ENCODE assay signal across 14 cellular contexts in genomic region chr3:123694377-123695147, GRCh38.
DNase-seq lines count a peak whose midpoint lies in the region; ATAC-seq and TF ChIP-seq lines count a peak whose summit lies in the region.
"Had no signal": no experiment of that assay in that cellular context is flagged by ENCODE, and none has a peak within 500 bp of the region (broad histone marks: within the 10 kb centered on the region; RNA-seq: fewer than 3 reads in every experiment).

No MANE protein-coding gene starts in this region.

- in situ Hi-C loops in transverse colon (cut with MboI; ENCODE audit: low pct_ligation_motif_present in 1 of 4, low pct_unique_long_range_greater_than_20kb in 1 of 4, low sequenced_read_pairs in 3 of 4) (no loop called here), GM13976 (cut with MboI; ENCODE audit: low sequenced_read_pairs, unreplicated experiment) (no loop called here)

- H3K27ac ChIP-seq in esophagus squamous epithelium (peak overlapping the region; percentile 54 to 88 (median 80)), transverse colon (peak overlapping the region; percentile 81 to 89 (median 86))

- POLR2A ChIA-PET in WTC11 (lab: Charles Lee), result no interaction called here

- peak overlapping the region in 2 of 4 donors; percentile 52 to 67 for H3K4me3 ChIP-seq in esophagus squamous epithelium
- H3K4me3 ChIP-seq in transverse colon, result peak overlapping the region in 1 of 4 donors; percentile 6

- peaks cover 27% of the 10 kb centered on the region for H3K4me1 Mint-ChIP-seq in WTC11
- H3K4me1 Mint-ChIP-seq in nephron progenitor cell, result peaks cover 100% of the 10 kb centered on the region
- peaks cover 15 to 18% of the 10 kb centered on the region in 2 donors for H3K4me1 Mint-ChIP-seq in stimulated activated naive B cell treated with anti-CD40 and anti-IgM and Interleukin-4, amounts not matched to agents 10 μg/mL and 1 μg/mL and 100 μg/mL, for 72 hours
- H3K4me1 Mint-ChIP-seq: activated naive CD8-positive, alpha-beta T cell treated with anti-CD3 and anti-CD28 coated beads, Interleukin-2, amount 50 U/mL, for 24 hours; natural killer cell had no signal

- H3K4me3 Mint-ChIP-seq in WTC11, result no peak overlapping the region
- peak overlapping the region; percentile 28 for H3K4me3 Mint-ChIP-seq in nephron progenitor cell
- no peak overlapping the region for H3K4me3 Mint-ChIP-seq in stimulated activated naive B cell treated with anti-CD40 and anti-IgM and Interleukin-4, amounts not matched to agents 10 μg/mL and 1 μg/mL and 100 μg/mL, for 72 hours
- H3K4me3 Mint-ChIP-seq: activated naive CD8-positive, alpha-beta T cell treated with anti-CD3 and anti-CD28 coated beads, Interleukin-2, amount 50 U/mL, for 24 hours; effector memory CD8-positive, alpha-beta T cell; natural killer cell had no signal

- CTCF ChIA-PET in WTC11 (lab: Charles Lee), result interaction anchor here (1.1 to 7.3 kb wide), 6 partner anchors 18 to 56 kb away, joined by 3 to 62 read pairs (median 14); no protein-coding TSS in a partner anchor

- intact Hi-C loops in esophagus squamous epithelium (cut with DNase I), result no loop called here
- intact Hi-C loops in transverse colon (cut with DNase I; ENCODE audit: low total_unique reads), result no loop called here

- TF ChIP-seq CTCF in WTC11 (IDR thresholded peaks at IDR 0.05) (no peak), esophagus squamous epithelium (IDR thresholded peaks at IDR 0.05) (no peak), nephron progenitor cell (IDR thresholded peaks at IDR 0.05) (no peak), transverse colon (IDR thresholded peaks at IDR 0.05) (no peak), GM13976 (IDR thresholded peaks at IDR 0.05; ENCODE audit: borderline replicate concordance, control extremely low read depth, extremely low read depth, insufficient read depth, missing control alignments) (no peak)

- ATAC-seq in WTC11, result peak; percentile 20
- no peak for ATAC-seq in stimulated activated naive B cell treated with anti-CD40 and anti-IgM and Interleukin-4, amounts not matched to agents 10 μg/mL and 1 μg/mL and 100 μg/mL, for 72 hours (replicated peaks)
- ATAC-seq: activated naive CD8-positive, alpha-beta T cell treated with anti-CD3 and anti-CD28 coated beads, Interleukin-2, amount 50 U/mL, for 24 hours; effector memory CD8-positive, alpha-beta T cell; natural killer cell had no signal

- no peak for TF ChIP-seq EP300 in transverse colon (IDR thresholded peaks at IDR 0.05; ENCODE audit: low read depth)

- peaks cover 0 to 7% (median 0%) of the 10 kb centered on the region in 3 donors for H3K36me3 ChIP-seq in esophagus squamous epithelium
- no peaks in the 10 kb centered on the region for H3K36me3 ChIP-seq in transverse colon

- no peaks in the 10 kb centered on the region for H3K9me3 Mint-ChIP-seq in WTC11
- H3K9me3 Mint-ChIP-seq in nephron progenitor cell, result no peaks in the 10 kb centered on the region
- H3K9me3 Mint-ChIP-seq in stimulated activated naive B cell treated with anti-CD40 and anti-IgM and Interleukin-4, amounts not matched to agents 10 μg/mL and 1 μg/mL and 100 μg/mL, for 72 hours, result no peaks in the 10 kb centered on the region
- H3K9me3 Mint-ChIP-seq: activated naive CD8-positive, alpha-beta T cell treated with anti-CD3 and anti-CD28 coated beads, Interleukin-2, amount 50 U/mL, for 24 hours; effector memory CD8-positive, alpha-beta T cell; natural killer cell had no signal

- H3K9me3 ChIP-seq in esophagus squamous epithelium (no peaks in the 10 kb centered on the region), transverse colon (no peaks in the 10 kb centered on the region)

- H3K27ac Mint-ChIP-seq in WTC11, result no peak overlapping the region
- peak overlapping the region; percentile 98 for H3K27ac Mint-ChIP-seq in nephron progenitor cell
- H3K27ac Mint-ChIP-seq in stimulated activated naive B cell treated with anti-CD40 and anti-IgM and Interleukin-4, amounts not matched to agents 10 μg/mL and 1 μg/mL and 100 μg/mL, for 72 hours, result no peak overlapping the region
- H3K27ac Mint-ChIP-seq: activated naive CD8-positive, alpha-beta T cell treated with anti-CD3 and anti-CD28 coated beads, Interleukin-2, amount 50 U/mL, for 24 hours; effector memory CD8-positive, alpha-beta T cell; natural killer cell had no signal

- 23 to 81% methylated on average over 2 to 3 of the region's 6 CpGs for WGBS in esophagus squamous epithelium, 2 donors
- WGBS in transverse colon (ENCODE audit: low coverage in 1 of 2), 2 donors, result 54 to 58% methylated on average over 2 to 6 of the region's 6 CpGs

- H3K27me3 Mint-ChIP-seq in WTC11 (ENCODE audit: low read depth) (no peaks in the 10 kb centered on the region), nephron progenitor cell (ENCODE audit: low read depth, poor library complexity) (peaks cover 6% of the 10 kb centered on the region)
- H3K27me3 Mint-ChIP-seq in stimulated activated naive B cell treated with anti-CD40 and anti-IgM and Interleukin-4, amounts not matched to agents 10 μg/mL and 1 μg/mL and 100 μg/mL, for 72 hours, result peaks cover 0 to 4% of the 10 kb centered on the region in 2 donors

- H3K27me3 ChIP-seq in esophagus squamous epithelium, result no peaks in the 10 kb centered on the region
- H3K27me3 ChIP-seq in transverse colon, result no peaks in the 10 kb centered on the region

- H3K4me1 ChIP-seq in esophagus squamous epithelium, result peaks cover 0 to 71% (median 26%) of the 10 kb centered on the region in 3 donors
- peaks cover 17 to 57% (median 26%) of the 10 kb centered on the region in 4 donors for H3K4me1 ChIP-seq in transverse colon

- H3K36me3 Mint-ChIP-seq in WTC11, result no peaks in the 10 kb centered on the region
- no peaks in the 10 kb centered on the region for H3K36me3 Mint-ChIP-seq in nephron progenitor cell (ENCODE audit: low read depth)
- H3K36me3 Mint-ChIP-seq in stimulated activated naive B cell treated with anti-CD40 and anti-IgM and Interleukin-4, amounts not matched to agents 10 μg/mL and 1 μg/mL and 100 μg/mL, for 72 hours, result no peaks in the 10 kb centered on the region
- H3K36me3 Mint-ChIP-seq: natural killer cell had no signal

- no peak for TF ChIP-seq POLR2A in esophagus squamous epithelium (IDR thresholded peaks at IDR 0.05)
- TF ChIP-seq POLR2A in transverse colon (IDR thresholded peaks at IDR 0.05), result no peak

- DNase-seq in WTC11 (ENCODE audit: low spot score) (no peak), esophagus squamous epithelium (lab: John Stamatoyannopoulos, UW) (no peak), nephron progenitor cell (no peak), transverse colon (no peak), GM13976 (ENCODE audit: low spot score) (no peak), NCI-H2029 (lab: John Stamatoyannopoulos, UW) (no peak)
- DNase-seq in stimulated activated naive B cell treated with anti-CD40 and anti-IgM and Interleukin-4, amounts not matched to agents 10 μg/mL and 1 μg/mL and 100 μg/mL, for 72 hours, result no peak
- DNase-seq: activated CD8-positive, alpha-beta memory T cell treated with anti-CD3 and anti-CD28 coated beads, Interleukin-2, amount 50 U/mL, for 48 hours; activated naive CD8-positive, alpha-beta T cell treated with anti-CD3 and anti-CD28 coated beads, Interleukin-2, amount 50 U/mL, for 24 hours; effector memory CD8-positive, alpha-beta T cell; natural killer cell; NCI-H1105 treated with DMSO at 0.1 percent for 48 hours; NCI-H524 treated with DMSO at 0.1 percent for 48 hours; SHP77 had no signal

TF ChIP-seq in WTC11, 78 proteins besides CTCF, POLR2A, EP300 and RAD21:
- TF ChIP-seq GRHL2 (CRISPR knock-in tag; IDR thresholded peaks at IDR 0.05; ENCODE audit: insufficient replicate concordance, severe bottlenecking) (no peak), ZNF138 (CRISPR knock-in tag; conservative IDR thresholded peaks at IDR 0.05) (no peak), CREM (CRISPR knock-in tag; IDR thresholded peaks at IDR 0.05) (no peak), PREB (CRISPR knock-in tag; IDR thresholded peaks at IDR 0.05; ENCODE audit: borderline replicate concordance) (no peak), ZNF121 (CRISPR knock-in tag; IDR thresholded peaks at IDR 0.05) (no peak)
- TF ChIP-seq, protein P1, sequence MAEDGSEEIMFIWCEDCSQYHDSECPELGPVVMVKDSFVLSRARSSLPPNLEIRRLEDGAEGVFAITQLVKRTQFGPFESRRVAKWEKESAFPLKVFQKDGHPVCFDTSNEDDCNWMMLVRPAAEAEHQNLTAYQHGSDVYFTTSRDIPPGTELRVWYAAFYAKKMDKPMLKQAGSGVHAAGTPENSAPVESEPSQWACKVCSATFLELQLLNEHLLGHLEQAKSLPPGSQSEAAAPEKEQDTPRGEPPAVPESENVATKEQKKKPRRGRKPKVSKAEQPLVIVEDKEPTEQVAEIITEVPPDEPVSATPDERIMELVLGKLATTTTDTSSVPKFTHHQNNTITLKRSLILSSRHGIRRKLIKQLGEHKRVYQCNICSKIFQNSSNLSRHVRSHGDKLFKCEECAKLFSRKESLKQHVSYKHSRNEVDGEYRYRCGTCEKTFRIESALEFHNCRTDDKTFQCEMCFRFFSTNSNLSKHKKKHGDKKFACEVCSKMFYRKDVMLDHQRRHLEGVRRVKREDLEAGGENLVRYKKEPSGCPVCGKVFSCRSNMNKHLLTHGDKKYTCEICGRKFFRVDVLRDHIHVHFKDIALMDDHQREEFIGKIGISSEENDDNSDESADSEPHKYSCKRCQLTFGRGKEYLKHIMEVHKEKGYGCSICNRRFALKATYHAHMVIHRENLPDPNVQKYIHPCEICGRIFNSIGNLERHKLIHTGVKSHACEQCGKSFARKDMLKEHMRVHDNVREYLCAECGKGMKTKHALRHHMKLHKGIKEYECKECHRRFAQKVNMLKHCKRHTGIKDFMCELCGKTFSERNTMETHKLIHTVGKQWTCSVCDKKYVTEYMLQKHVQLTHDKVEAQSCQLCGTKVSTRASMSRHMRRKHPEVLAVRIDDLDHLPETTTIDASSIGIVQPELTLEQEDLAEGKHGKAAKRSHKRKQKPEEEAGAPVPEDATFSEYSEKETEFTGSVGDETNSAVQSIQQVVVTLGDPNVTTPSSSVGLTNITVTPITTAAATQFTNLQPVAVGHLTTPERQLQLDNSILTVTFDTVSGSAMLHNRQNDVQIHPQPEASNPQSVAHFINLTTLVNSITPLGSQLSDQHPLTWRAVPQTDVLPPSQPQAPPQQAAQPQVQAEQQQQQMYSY (CRISPR knock-in tag; IDR thresholded peaks at IDR 0.05), result no peak
